ENCODE assay signal across 32 cellular contexts in genomic region chr4:155559915-155560314, GRCh38.
"Had no signal": no experiment of that assay in that cellular context is flagged by ENCODE, and none has a peak within 500 bp of the region (broad histone marks: within the 10 kb centered on the region; RNA-seq: fewer than 3 reads in every experiment).

No MANE protein-coding gene starts in this region.

- H3K27me3 Mint-ChIP-seq: activated naive CD4-positive, alpha-beta T cell treated with anti-CD3 and anti-CD28 coated beads, Interleukin-2, amount 10 ng/mL, durations not matched to agents 7 days and 5 days; activated T-cell treated with anti-CD3 and anti-CD28 coated beads, Interleukin-2, amount 50 U/mL, for 24 hours; progenitor cell of endocrine pancreas; stimulated activated memory B cell treated with anti-CD40 and anti-IgM and Interleukin-4, amounts not matched to agents 10 μg/mL and 1 μg/mL and 100 μg/mL, for 72 hours; T-helper 17 cell had no signal

- H3K27me3 ChIP-seq: gastroesophageal sphincter, hepatocyte, ovary, suprapubic skin, tibial artery, upper lobe of right lung had no signal

- H3K4me3 ChIP-seq: gastroesophageal sphincter, hepatocyte, ovary, suprapubic skin, tibial artery, upper lobe of right lung had no signal

- H3K27ac ChIP-seq: gastroesophageal sphincter, hepatocyte, ovary, suprapubic skin, tibial artery, upper lobe of right lung had no signal

- H3K4me1 Mint-ChIP-seq: activated CD4-positive, alpha-beta memory T cell treated with anti-CD3 and anti-CD28 coated beads, Interleukin-2, amount 10 ng/mL, durations not matched to agents 7 days and 5 days; activated CD4-positive, alpha-beta T cell treated with anti-CD3 and anti-CD28 coated beads, Interleukin-2, amount 10 ng/mL, durations not matched to agents 7 days and 5 days; activated naive CD4-positive, alpha-beta T cell treated with anti-CD3 and anti-CD28 coated beads, Interleukin-2, amount 10 ng/mL, durations not matched to agents 7 days and 5 days; activated naive CD8-positive, alpha-beta T cell treated with anti-CD3 and anti-CD28 coated beads, Interleukin-2, amount 10 ng/mL, durations not matched to agents 7 days and 5 days; naive thymus-derived CD4-positive, alpha-beta T cell; stimulated activated memory B cell treated with anti-CD40 and anti-IgM and Interleukin-4, amounts not matched to agents 10 μg/mL and 1 μg/mL and 100 μg/mL, for 72 hours; T-helper 17 cell had no signal

- H3K27ac Mint-ChIP-seq: activated CD4-positive, alpha-beta memory T cell treated with anti-CD3 and anti-CD28 coated beads, Interleukin-2, amount 10 ng/mL, durations not matched to agents 7 days and 5 days; activated CD4-positive, alpha-beta T cell treated with anti-CD3 and anti-CD28 coated beads, Interleukin-2, amount 10 ng/mL, durations not matched to agents 7 days and 5 days; activated naive CD4-positive, alpha-beta T cell treated with anti-CD3 and anti-CD28 coated beads, Interleukin-2, amount 10 ng/mL, durations not matched to agents 7 days and 5 days; activated naive CD8-positive, alpha-beta T cell treated with anti-CD3 and anti-CD28 coated beads, Interleukin-2, amount 10 ng/mL, durations not matched to agents 7 days and 5 days; activated T-cell treated with anti-CD3 and anti-CD28 coated beads, Interleukin-2, amount 50 U/mL, for 24 hours; naive thymus-derived CD4-positive, alpha-beta T cell; progenitor cell of endocrine pancreas; stimulated activated memory B cell treated with anti-CD40 and anti-IgM and Interleukin-4, amounts not matched to agents 10 μg/mL and 1 μg/mL and 100 μg/mL, for 72 hours; T-helper 17 cell had no signal

- H3K4me3 Mint-ChIP-seq: activated CD4-positive, alpha-beta memory T cell treated with anti-CD3 and anti-CD28 coated beads, Interleukin-2, amount 10 ng/mL, durations not matched to agents 7 days and 5 days; activated CD4-positive, alpha-beta T cell treated with anti-CD3 and anti-CD28 coated beads, Interleukin-2, amount 10 ng/mL, durations not matched to agents 7 days and 5 days; activated naive CD4-positive, alpha-beta T cell treated with anti-CD3 and anti-CD28 coated beads, Interleukin-2, amount 10 ng/mL, durations not matched to agents 7 days and 5 days; activated naive CD8-positive, alpha-beta T cell treated with anti-CD3 and anti-CD28 coated beads, Interleukin-2, amount 10 ng/mL, durations not matched to agents 7 days and 5 days; activated T-cell treated with anti-CD3 and anti-CD28 coated beads, Interleukin-2, amount 50 U/mL, for 24 hours; naive thymus-derived CD4-positive, alpha-beta T cell; stimulated activated memory B cell treated with anti-CD40 and anti-IgM and Interleukin-4, amounts not matched to agents 10 μg/mL and 1 μg/mL and 100 μg/mL, for 72 hours; T-helper 17 cell had no signal

- H3K9me3 ChIP-seq: gastroesophageal sphincter, ovary, suprapubic skin, upper lobe of right lung had no signal

- DNase-seq: activated CD4-positive, alpha-beta memory T cell treated with anti-CD3 and anti-CD28 coated beads, Interleukin-2, amount 10 ng/mL, durations not matched to agents 7 days and 5 days; activated CD4-positive, alpha-beta T cell treated with anti-CD3 and anti-CD28 coated beads, Interleukin-2, amount 10 ng/mL, durations not matched to agents 7 days and 5 days; activated CD4-positive, CD25-positive, alpha-beta regulatory T cell treated with anti-CD3 and anti-CD28 coated beads, Interleukin-2, amount 50 U/mL, for 72 hours; activated CD8-positive, alpha-beta memory T cell treated with anti-CD3 and anti-CD28 coated beads, Interleukin-2, amount 50 U/mL, for 48 hours; activated gamma-delta T cell; activated naive CD4-positive, alpha-beta T cell treated with anti-CD3 and anti-CD28 coated beads, Interleukin-2, amount 10 ng/mL, durations not matched to agents 7 days and 5 days; activated naive CD8-positive, alpha-beta T cell treated with anti-CD3 and anti-CD28 coated beads, Interleukin-2, amount 10 ng/mL, durations not matched to agents 7 days and 5 days; activated T-cell treated with anti-CD3 and anti-CD28 coated beads, Interleukin-2, amount 50 U/mL, for 24 hours; amygdala; caudate nucleus; cortex of kidney; left cardiac atrium; left ventricle myocardium superior; naive thymus-derived CD4-positive, alpha-beta T cell; ovary; retina; small intestine; stimulated activated CD4-positive, alpha-beta T cell treated with anti-CD3 and anti-CD28 coated beads, Interleukin-1b, Interleukin-23, amount 100 ng/mL, for 48 hours; stimulated activated CD4-positive, alpha-beta T cell treated with anti-CD3 and anti-CD28 coated beads, Interleukin-4, amount 100 ng/mL, for 4 hours; stimulated activated CD8-positive, alpha-beta memory T cell treated with anti-CD3 and anti-CD28 coated beads, Interleukin-4, amount 100 ng/mL, for 48 hours; SW 1271; T-helper 17 cell; T1000; tibial artery; upper lobe of right lung had no signal

- ATAC-seq: esophagus mucosa; gastroesophageal sphincter; left cardiac atrium; left ventricle myocardium superior; naive thymus-derived CD4-positive, alpha-beta T cell; sciatic nerve; stimulated activated memory B cell treated with anti-CD40 and anti-IgM and Interleukin-4, amounts not matched to agents 10 μg/mL and 1 μg/mL and 100 μg/mL, for 72 hours; T-helper 17 cell; upper lobe of right lung had no signal

- H3K9me3 Mint-ChIP-seq: activated CD4-positive, alpha-beta memory T cell treated with anti-CD3 and anti-CD28 coated beads, Interleukin-2, amount 10 ng/mL, durations not matched to agents 7 days and 5 days; activated naive CD4-positive, alpha-beta T cell treated with anti-CD3 and anti-CD28 coated beads, Interleukin-2, amount 10 ng/mL, durations not matched to agents 7 days and 5 days; activated naive CD8-positive, alpha-beta T cell treated with anti-CD3 and anti-CD28 coated beads, Interleukin-2, amount 10 ng/mL, durations not matched to agents 7 days and 5 days had no signal

- H3K36me3 Mint-ChIP-seq: activated naive CD4-positive, alpha-beta T cell treated with anti-CD3 and anti-CD28 coated beads, Interleukin-2, amount 10 ng/mL, durations not matched to agents 7 days and 5 days; activated naive CD8-positive, alpha-beta T cell treated with anti-CD3 and anti-CD28 coated beads, Interleukin-2, amount 10 ng/mL, durations not matched to agents 7 days and 5 days; naive thymus-derived CD4-positive, alpha-beta T cell; stimulated activated memory B cell treated with anti-CD40 and anti-IgM and Interleukin-4, amounts not matched to agents 10 μg/mL and 1 μg/mL and 100 μg/mL, for 72 hours had no signal
